Comparison of ENCODE assay signal across 1 cellular context in the genomic region with DNA sequence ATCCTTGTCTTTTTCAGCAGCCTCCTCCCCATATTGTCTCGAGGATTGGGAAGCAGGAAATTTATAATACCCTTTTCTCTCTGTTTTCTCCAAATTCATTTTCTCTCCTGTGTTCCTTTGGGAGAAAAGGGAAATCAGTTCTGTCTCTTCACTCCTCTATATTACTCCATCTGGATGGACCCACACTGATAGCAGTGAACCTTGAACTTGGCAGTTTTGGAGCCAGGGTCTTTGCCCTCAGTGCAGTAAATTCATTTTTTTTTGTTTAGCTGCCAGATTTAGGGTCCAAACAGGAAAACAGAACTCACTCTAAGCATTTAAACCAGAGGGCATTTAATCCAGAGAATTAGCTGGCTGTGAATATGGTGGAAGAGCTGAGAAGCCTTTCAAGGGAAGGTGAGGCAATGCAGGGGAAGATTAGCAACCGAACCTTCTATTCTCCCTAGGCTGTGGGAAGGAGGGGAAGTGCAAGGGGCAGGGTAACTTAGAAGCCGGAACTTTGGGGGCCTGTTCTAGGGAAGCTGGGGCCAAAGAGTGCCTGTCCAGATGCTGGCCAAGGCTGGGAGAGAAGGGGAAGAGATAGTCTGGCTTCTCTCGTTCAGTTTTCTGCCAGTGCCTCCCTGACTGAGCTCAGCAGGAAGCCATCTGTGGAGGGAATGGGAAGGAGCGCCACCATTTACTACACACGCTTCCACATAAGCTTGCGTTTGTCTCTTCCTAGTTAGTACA.
TF ChIP-seq lines count a peak whose summit lies in the region.

No MANE protein-coding gene starts in this region.

TF ChIP-seq in HEK293, 187 proteins besides CTCF, POLR2A, EP300 and RAD21 (continued from another document):
- TF ChIP-seq, protein P1, sequence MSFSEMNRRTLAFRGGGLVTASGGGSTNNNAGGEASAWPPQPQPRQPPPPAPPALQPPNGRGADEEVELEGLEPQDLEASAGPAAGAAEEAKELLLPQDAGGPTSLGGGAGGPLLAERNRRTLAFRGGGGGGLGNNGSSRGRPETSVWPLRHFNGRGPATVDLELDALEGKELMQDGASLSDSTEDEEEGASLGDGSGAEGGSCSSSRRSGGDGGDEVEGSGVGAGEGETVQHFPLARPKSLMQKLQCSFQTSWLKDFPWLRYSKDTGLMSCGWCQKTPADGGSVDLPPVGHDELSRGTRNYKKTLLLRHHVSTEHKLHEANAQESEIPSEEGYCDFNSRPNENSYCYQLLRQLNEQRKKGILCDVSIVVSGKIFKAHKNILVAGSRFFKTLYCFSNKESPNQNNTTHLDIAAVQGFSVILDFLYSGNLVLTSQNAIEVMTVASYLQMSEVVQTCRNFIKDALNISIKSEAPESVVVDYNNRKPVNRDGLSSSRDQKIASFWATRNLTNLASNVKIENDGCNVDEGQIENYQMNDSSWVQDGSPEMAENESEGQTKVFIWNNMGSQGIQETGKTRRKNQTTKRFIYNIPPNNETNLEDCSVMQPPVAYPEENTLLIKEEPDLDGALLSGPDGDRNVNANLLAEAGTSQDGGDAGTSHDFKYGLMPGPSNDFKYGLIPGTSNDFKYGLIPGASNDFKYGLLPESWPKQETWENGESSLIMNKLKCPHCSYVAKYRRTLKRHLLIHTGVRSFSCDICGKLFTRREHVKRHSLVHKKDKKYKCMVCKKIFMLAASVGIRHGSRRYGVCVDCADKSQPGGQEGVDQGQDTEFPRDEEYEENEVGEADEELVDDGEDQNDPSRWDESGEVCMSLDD (tag by site-specific recombination; IDR thresholded peaks at IDR 0.05): no peak
- TF ChIP-seq ZNF26 (tag by site-specific recombination; IDR thresholded peaks at IDR 0.05) (no peak), ZNF335 (tag by site-specific recombination; conservative IDR thresholded peaks at IDR 0.05) (peak; percentile 51)
